1 cellular context compared by ENCODE assay signal in the genomic region with DNA sequence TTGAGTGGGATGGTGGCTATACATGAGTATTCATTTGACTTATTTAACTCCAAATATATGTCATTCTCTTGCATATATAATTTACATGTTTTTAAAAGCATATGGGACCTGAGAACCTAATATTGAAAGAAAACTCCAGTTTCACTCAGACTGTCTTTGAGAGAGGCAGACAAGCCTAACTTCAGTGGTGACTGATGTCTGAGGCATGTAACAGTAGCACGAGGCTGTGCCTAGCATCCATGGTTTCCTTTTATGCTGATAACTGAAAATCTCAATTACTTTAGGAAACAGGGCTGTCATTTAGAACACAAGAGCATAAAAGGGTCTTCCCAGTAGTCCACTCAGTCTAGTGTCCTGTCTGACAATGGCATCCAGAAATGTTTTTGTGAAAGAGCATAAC.
TF ChIP-seq lines count a peak whose summit lies in the region.

No MANE protein-coding gene starts in this region.

TF ChIP-seq in GM12878, 131 proteins besides CTCF, POLR2A, EP300 and RAD21:
- no peak for TF ChIP-seq BCL11A (IDR thresholded peaks at IDR 0.05; ENCODE audit: low read depth, low read length)
TF ChIP-seq in GM12878: peak in this region for 0.
